ENCODE assay signal across 10 cellular contexts in the genomic region with DNA sequence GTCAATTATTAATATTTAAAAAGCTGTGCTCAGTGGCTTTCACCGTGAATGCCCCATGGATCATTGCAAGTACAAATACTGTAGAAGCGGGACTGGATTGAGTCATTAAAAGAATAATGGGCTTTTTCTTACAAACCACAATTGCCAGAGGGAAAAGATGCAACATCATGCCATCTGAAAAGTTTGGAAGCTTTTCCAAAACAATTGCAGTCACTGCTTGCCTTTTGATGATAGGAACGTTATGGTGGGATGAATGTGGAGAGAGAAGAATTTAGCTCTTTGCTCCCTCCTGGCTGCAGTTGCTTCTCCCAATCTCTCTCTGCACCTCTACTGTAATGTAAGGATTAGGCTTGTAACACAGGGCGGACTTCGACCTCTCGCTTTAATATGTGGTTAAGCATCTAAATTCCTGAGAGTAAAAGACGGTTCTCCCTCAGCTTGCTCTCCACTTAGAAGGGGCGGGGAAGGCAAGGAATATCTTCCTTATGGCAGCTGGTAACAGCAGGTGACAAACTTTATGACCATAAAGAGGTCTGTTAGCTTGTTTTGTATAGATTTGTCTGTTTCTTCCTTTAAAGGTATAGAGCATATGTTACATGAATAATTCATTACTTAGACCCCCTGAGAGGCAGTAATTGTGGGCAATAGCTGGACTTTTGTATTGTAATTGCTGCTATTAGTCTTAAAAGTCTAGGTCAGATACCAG.
A peak's percentile ranks its signal among the peaks of the same experiment; 100 is the strongest.
DNase-seq lines count a peak whose midpoint lies in the region; ATAC-seq and TF ChIP-seq lines count a peak whose summit lies in the region.
"Had no signal": no experiment of that assay in that cellular context is flagged by ENCODE, and none has a peak within 500 bp of the region (broad histone marks: within the 10 kb centered on the region; RNA-seq: fewer than 3 reads in every experiment).

No MANE protein-coding gene starts in this region.

- H3K4me3 Mint-ChIP-seq in Calu3 (ENCODE audit: low read depth, unreplicated experiment) (peak overlapping the region; percentile 55), naive B cell (peak overlapping the region in 2 of 8 donors; percentile 16 to 51)

- no peak for TF ChIP-seq CTCF in Calu3 (IDR thresholded peaks at IDR 0.05; ENCODE audit: unreplicated experiment)
- no peak for TF ChIP-seq CTCF in thyroid gland (IDR thresholded peaks at IDR 0.05)
- TF ChIP-seq CTCF in MM.1S (IDR thresholded peaks at IDR 0.05; ENCODE audit: low read length) = no peak

- H3K4me1 Mint-ChIP-seq in Calu3 (ENCODE audit: low read depth, unreplicated experiment) (peaks cover 52% of the 10 kb centered on the region), naive B cell (peaks cover 67 to 79% (median 67%) of the 10 kb centered on the region in 3 donors)

- H3K27ac Mint-ChIP-seq in Calu3 (ENCODE audit: unreplicated experiment) (peak overlapping the region; percentile 27), naive B cell (peak overlapping the region in 5 of 6 donors; percentile 29 to 91 (median 69))

- no peaks in the 10 kb centered on the region for H3K9me3 ChIP-seq in endocrine pancreas (ENCODE audit: control insufficient read depth, low read length)
- no peaks in the 10 kb centered on the region for H3K9me3 ChIP-seq in thyroid gland
- no peaks in the 10 kb centered on the region for H3K9me3 ChIP-seq in MM.1S (replicated peaks; ENCODE audit: insufficient read depth, low read length)

- no peaks in the 10 kb centered on the region for H3F3A ChIP-seq in MM.1S (ENCODE audit: insufficient read depth, low read length)

- no peak overlapping the region for H2AFZ ChIP-seq in MM.1S (ENCODE audit: low read length)

- intact Hi-C loops in Calu3 (cut with micrococcal nuclease; ENCODE audit: unreplicated experiment) (loop anchor here (10.0 kb wide), 1 partner anchor 364 kb away; no protein-coding TSS in a partner anchor), thyroid gland (cut with DNase I) (no loop called here)

- H3K27me3 ChIP-seq in endocrine pancreas (ENCODE audit: control insufficient read depth, insufficient read depth, low read length) = no peaks in the 10 kb centered on the region
- H3K27me3 ChIP-seq in thyroid gland = no peaks in the 10 kb centered on the region
- no peaks in the 10 kb centered on the region for H3K27me3 ChIP-seq in MM.1S (replicated peaks; ENCODE audit: insufficient read depth, low read length)

- H3K36me3 Mint-ChIP-seq in Calu3 (ENCODE audit: insufficient read depth, unreplicated experiment) (peaks cover 5% of the 10 kb centered on the region), naive B cell (no peaks in the 10 kb centered on the region)

- TF ChIP-seq POLR2A in thyroid gland (IDR thresholded peaks at IDR 0.05) = no peak

- H3K9me3 Mint-ChIP-seq in Calu3 (ENCODE audit: low read depth, unreplicated experiment) (no peaks in the 10 kb centered on the region), naive B cell (no peaks in the 10 kb centered on the region)

- H3K36me3 ChIP-seq in endocrine pancreas (ENCODE audit: control insufficient read depth, insufficient read depth, low read length) (no peaks in the 10 kb centered on the region), thyroid gland (no peaks in the 10 kb centered on the region), MM.1S (replicated peaks; ENCODE audit: insufficient read depth, low read length) (no peaks in the 10 kb centered on the region)

- H3K27ac ChIP-seq in thyroid gland = no peak overlapping the region
- H3K27ac ChIP-seq in MM.1S (ENCODE audit: low read length) = no peak overlapping the region

- H3K79me2 ChIP-seq in MM.1S (ENCODE audit: low read length) = no peaks in the 10 kb centered on the region

- peak; percentile 25 for DNase-seq in Calu3
- peak; percentile 14 for DNase-seq in NCI-H2171 (lab: John Stamatoyannopoulos, UW)
- no peak for DNase-seq in naive B cell
- DNase-seq in thyroid gland = no peak
- DNase-seq in activated CD4-positive, alpha-beta T cell treated with anti-CD3 and anti-CD28 coated beads, Interleukin-2, amount 50 U/mL, for 48 hours = no peak
- DNase-seq in MM.1S = no peak
- no peak for DNase-seq in HPDE6-E6E7 (ENCODE audit: extremely low spot score)
- DNase-seq: NCI-H2029; stimulated activated CD4-positive, alpha-beta T cell treated with anti-CD3 and anti-CD28 coated beads, Interleukin-15, amount 100 ng/mL, for 24 hours had no signal

- H3K4me1 ChIP-seq in endocrine pancreas (ENCODE audit: control insufficient read depth, insufficient read depth, low read length) (no peaks in the 10 kb centered on the region), thyroid gland (peaks cover 39 to 51% of the 10 kb centered on the region in 2 donors), MM.1S (ENCODE audit: low read length) (no peaks in the 10 kb centered on the region)

- no peaks in the 10 kb centered on the region for H4K20me1 ChIP-seq in MM.1S (ENCODE audit: insufficient read depth, low read length)

- H3K9ac ChIP-seq in endocrine pancreas (ENCODE audit: control insufficient read depth, insufficient read depth, low read length) (no peak overlapping the region), MM.1S (ENCODE audit: low read length) (no peak overlapping the region)

- no peak for ATAC-seq in naive B cell (ENCODE audit: low read depth in 2 of 2)

- H3K4me3 ChIP-seq in endocrine pancreas (ENCODE audit: control insufficient read depth, insufficient read depth, low read length) (peak overlapping the region; percentile 54), thyroid gland (replicated peaks in 1 of 3) (no peak overlapping the region), MM.1S (ENCODE audit: low read length) (no peak overlapping the region)

- 91 to 97% methylated on average over 8 of the region's 8 CpGs for WGBS in thyroid gland, 2 donors

- no TSS peak for BruUV-seq in Calu3 (replicated peaks; lab: Mats Ljungman, UMichigan)

- no peak overlapping the region for H3K4me2 ChIP-seq in MM.1S (ENCODE audit: low read depth, low read length)

- no peaks in the 10 kb centered on the region for H3K9me2 ChIP-seq in MM.1S (replicated peaks; ENCODE audit: insufficient read depth, low read length)

- no peaks in the 10 kb centered on the region for H3K27me3 Mint-ChIP-seq in Calu3 (ENCODE audit: unreplicated experiment)
- H3K27me3 Mint-ChIP-seq in naive B cell = no peaks in the 10 kb centered on the region

- CTCF ChIA-PET in Calu3 (lab: Charles Lee) = interaction anchor here (0.9 kb wide), 1 partner anchor 77 kb away, joined by 3 read pairs; no protein-coding TSS in a partner anchor

Comparison
In these comparisons a context has a peak if more than half of its experiments do, and no peak if none do; other contexts are left out.
1. DNase-seq: peak in Calu3 (single experiment) and NCI-H2171 (single experiment); none in naive B cell (single experiment), thyroid gland (0 of 2), activated CD4-positive, alpha-beta T cell treated with anti-CD3 and anti-CD28 coated beads, Interleukin-2, amount 50 U/mL, for 48 hours (0 of 2), MM.1S (single experiment) and HPDE6-E6E7 (single experiment).